ENCODE assay signal across 22 cellular contexts in the genomic region with DNA sequence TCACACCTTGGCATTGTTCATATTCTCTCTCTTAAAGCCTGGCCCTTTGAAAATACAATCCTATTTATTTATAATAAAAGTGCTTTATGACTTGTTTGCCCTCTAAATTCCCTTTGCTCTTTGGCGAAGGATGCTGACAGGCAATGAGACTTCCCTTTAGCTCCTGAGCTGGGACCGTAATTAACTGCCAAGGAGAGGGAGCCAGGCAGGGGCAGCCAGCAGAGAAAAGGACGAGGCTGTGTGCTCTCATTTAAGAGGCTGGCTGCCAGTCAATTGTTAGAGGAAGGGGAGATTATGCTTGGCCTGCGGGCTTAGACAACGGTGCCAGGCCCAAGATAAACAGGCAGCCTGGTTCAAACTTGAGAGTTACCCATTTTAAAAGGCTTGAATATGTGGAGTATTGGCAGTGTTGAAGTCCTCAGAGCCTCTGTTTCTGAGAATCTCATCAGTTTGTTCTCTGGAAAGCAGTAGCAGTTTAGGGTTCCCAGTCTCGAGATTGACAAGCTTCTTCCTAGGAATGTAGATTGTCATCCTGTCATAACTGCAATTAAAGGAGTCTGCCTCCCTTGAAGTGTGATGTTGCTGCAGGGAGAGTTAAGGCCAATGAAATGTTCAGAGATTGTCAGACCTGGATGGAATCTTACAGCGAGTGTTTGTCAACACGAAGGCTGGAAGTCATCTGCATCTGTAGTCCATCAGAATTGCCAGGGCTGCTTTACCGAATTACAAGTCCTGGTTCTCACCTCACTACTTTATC.
DNase-seq lines count a peak whose midpoint lies in the region; ATAC-seq and TF ChIP-seq lines count a peak whose summit lies in the region.
"Had no signal": no experiment of that assay in that cellular context is flagged by ENCODE, and none has a peak within 500 bp of the region (broad histone marks: within the 10 kb centered on the region; RNA-seq: fewer than 3 reads in every experiment).

No MANE protein-coding gene starts in this region.

- H3K79me2 ChIP-seq in hepatocyte, result no peaks in the 10 kb centered on the region

- DNase-seq in Right ventricle myocardium superior, result no peak
- DNase-seq in cardiac septum (ENCODE audit: low spot score), result no peak
- DNase-seq in NCI-H446 (lab: John Stamatoyannopoulos, UW), result peak; percentile 57 to 77
- peak; percentile 29 for DNase-seq in hepatocyte (ENCODE audit: low spot score)
- DNase-seq in aorta, result no peak
- DNase-seq in CD4-positive, alpha-beta memory T cell, result no peak
- DNase-seq in AML-193 (lab: John Stamatoyannopoulos, UW), result no peak
- DNase-seq: activated CD4-positive, alpha-beta T cell treated with anti-CD3 and anti-CD28 coated beads, Interleukin-2, amount 50 U/mL, for 1 hour; activated naive CD4-positive, alpha-beta T cell treated with anti-CD3 and anti-CD28 coated beads, Interleukin-2, amount 50 U/mL, for 16 hours; H7; kidney; NCI-H187; psoas muscle; RPMI8226; small intestine had no signal

- POLR2A ChIA-PET in CD4-positive, alpha-beta memory T cell (lab: Charles Lee; ENCODE audit: partially characterized antibody), result no interaction called here

- no peaks in the 10 kb centered on the region for H3K27me3 Mint-ChIP-seq in CD4-positive, alpha-beta memory T cell
- H3K27me3 Mint-ChIP-seq: stimulated activated memory B cell treated with anti-CD40 and anti-IgM and Interleukin-4, amounts not matched to agents 10 μg/mL and 1 μg/mL and 100 μg/mL, for 72 hours had no signal

- no peaks in the 10 kb centered on the region for H4K20me1 ChIP-seq in hepatocyte (ENCODE audit: insufficient read depth, poor library complexity, severe bottlenecking)

- H3K9me2 ChIP-seq in hepatocyte (replicated peaks; ENCODE audit: insufficient read depth), result no peaks in the 10 kb centered on the region

- H3K9me3 ChIP-seq in hepatocyte (ENCODE audit: low read depth), result no peaks in the 10 kb centered on the region
- no peaks in the 10 kb centered on the region for H3K9me3 ChIP-seq in aorta (ENCODE audit: control insufficient read depth, low read length)
- H3K9me3 ChIP-seq in CD4-positive, alpha-beta memory T cell (ENCODE audit: control insufficient read depth in 1 of 2, low read length in 2 of 2), result no peaks in the 10 kb centered on the region
- H3K9me3 ChIP-seq: neutrophil, psoas muscle, suprapubic skin had no signal

- H3K27me3 ChIP-seq in hepatocyte (no peaks in the 10 kb centered on the region), aorta (ENCODE audit: control insufficient read depth in 1 of 2, insufficient read depth in 2 of 2, low read length in 1 of 2) (no peaks in the 10 kb centered on the region)
- H3K27me3 ChIP-seq in CD4-positive, alpha-beta memory T cell (ENCODE audit: insufficient read depth, low read length), result no peaks in the 10 kb centered on the region
- H3K27me3 ChIP-seq: cardiac muscle cell, neutrophil, suprapubic skin had no signal

- no peak overlapping the region for H3K27ac Mint-ChIP-seq in CD4-positive, alpha-beta memory T cell
- H3K27ac Mint-ChIP-seq: activated T-helper 1 cell treated with anti-CD3 and anti-CD28 coated beads, Interleukin-12 subunit alpha, Interleukin-12 subunit beta, Interleukin-2, Interleukin-4 antibody, amounts not matched to agents 30 ng/mL and 10 ng/mL and 1 ng/mL, durations not matched to agents 14 hours and 24 hours and 36 hours; stimulated activated memory B cell treated with anti-CD40 and anti-IgM and Interleukin-4, amounts not matched to agents 10 μg/mL and 1 μg/mL and 100 μg/mL, for 72 hours; T-helper 2 cell treated with Interferon-gamma antibody and Interleukin-4, amounts not matched to agents 5 μg/mL and 100 μg/mL, for 36 hours had no signal

- H3K9me3 Mint-ChIP-seq in CD4-positive, alpha-beta memory T cell, result peaks cover 0 to 4% (median 0%) of the 10 kb centered on the region in 8 donors
- H3K9me3 Mint-ChIP-seq: activated T-helper 1 cell treated with anti-CD3 and anti-CD28 coated beads, Interleukin-12 subunit alpha, Interleukin-12 subunit beta, Interleukin-2, Interleukin-4 antibody, amounts not matched to agents 30 ng/mL and 10 ng/mL and 1 ng/mL, durations not matched to agents 14 hours and 24 hours and 36 hours; stimulated activated memory B cell treated with anti-CD40 and anti-IgM and Interleukin-4, amounts not matched to agents 10 μg/mL and 1 μg/mL and 100 μg/mL, for 72 hours; T-helper 2 cell treated with Interferon-gamma antibody and Interleukin-4, amounts not matched to agents 5 μg/mL and 100 μg/mL, for 36 hours had no signal

- H3K36me3 Mint-ChIP-seq in CD4-positive, alpha-beta memory T cell, result no peaks in the 10 kb centered on the region
- H3K36me3 Mint-ChIP-seq: stimulated activated memory B cell treated with anti-CD40 and anti-IgM and Interleukin-4, amounts not matched to agents 10 μg/mL and 1 μg/mL and 100 μg/mL, for 72 hours had no signal

- H3K4me2 ChIP-seq in hepatocyte, result no peak overlapping the region
- H3K4me2 ChIP-seq: KMS-11 had no signal

- H3K4me3 Mint-ChIP-seq in CD4-positive, alpha-beta memory T cell, result no peak overlapping the region
- H3K4me3 Mint-ChIP-seq: activated T-helper 1 cell treated with anti-CD3 and anti-CD28 coated beads, Interleukin-12 subunit alpha, Interleukin-12 subunit beta, Interleukin-2, Interleukin-4 antibody, amounts not matched to agents 30 ng/mL and 10 ng/mL and 1 ng/mL, durations not matched to agents 14 hours and 24 hours and 36 hours; stimulated activated memory B cell treated with anti-CD40 and anti-IgM and Interleukin-4, amounts not matched to agents 10 μg/mL and 1 μg/mL and 100 μg/mL, for 72 hours; T-helper 2 cell treated with Interferon-gamma antibody and Interleukin-4, amounts not matched to agents 5 μg/mL and 100 μg/mL, for 36 hours had no signal

- H3K4me1 ChIP-seq in hepatocyte (ENCODE audit: insufficient read depth), result no peaks in the 10 kb centered on the region
- peaks cover 1 to 6% of the 10 kb centered on the region in 2 donors for H3K4me1 ChIP-seq in aorta (ENCODE audit: control insufficient read depth in 1 of 2, insufficient read depth in 2 of 2, low read length in 2 of 2)
- no peaks in the 10 kb centered on the region for H3K4me1 ChIP-seq in CD4-positive, alpha-beta memory T cell (ENCODE audit: insufficient read depth, low read length)
- H3K4me1 ChIP-seq: psoas muscle, suprapubic skin had no signal

- no peak overlapping the region for H2AFZ ChIP-seq in hepatocyte

- H3K36me3 ChIP-seq in hepatocyte (replicated peaks; ENCODE audit: insufficient read depth, low read depth) (no peaks in the 10 kb centered on the region), aorta (ENCODE audit: control insufficient read depth in 1 of 2, insufficient read depth in 2 of 2, low read length in 1 of 2) (no peaks in the 10 kb centered on the region)
- no peaks in the 10 kb centered on the region for H3K36me3 ChIP-seq in CD4-positive, alpha-beta memory T cell (ENCODE audit: insufficient read depth, low read length)
- H3K36me3 ChIP-seq: cardiac muscle cell, neutrophil, suprapubic skin had no signal

- H3K27ac ChIP-seq in hepatocyte (no peak overlapping the region), aorta (ENCODE audit: low read depth in 1 of 2, low read length in 2 of 2) (no peak overlapping the region)
- H3K27ac ChIP-seq in CD4-positive, alpha-beta memory T cell (ENCODE audit: low read depth, low read length), result no peak overlapping the region
- H3K27ac ChIP-seq: cardiac muscle cell, KMS-11, neutrophil, psoas muscle, suprapubic skin had no signal

- WGBS in hepatocyte (ENCODE audit: low lambda C conversion rate, missing lambda C conversion rate), result 47% methylated on average over 9 of the region's 9 CpGs
- WGBS in aorta, 2 donors, result 8 to 10% methylated on average over 9 of the region's 9 CpGs

- ATAC-seq in Right ventricle myocardium superior (ENCODE audit: poor library complexity) (peak; percentile 55), aorta (ENCODE audit: low FRiP score) (peak; percentile 24)
- ATAC-seq: psoas muscle; stimulated activated memory B cell treated with anti-CD40 and anti-IgM and Interleukin-4, amounts not matched to agents 10 μg/mL and 1 μg/mL and 100 μg/mL, for 72 hours had no signal

- H3K4me3 ChIP-seq in hepatocyte (no peak overlapping the region), aorta (ENCODE audit: low read length in 2 of 2) (no peak overlapping the region)
- no peak overlapping the region for H3K4me3 ChIP-seq in CD4-positive, alpha-beta memory T cell (ENCODE audit: low read length in 2 of 2)
- H3K4me3 ChIP-seq: cardiac muscle cell, psoas muscle, suprapubic skin had no signal

- no peaks in the 10 kb centered on the region for H3K4me1 Mint-ChIP-seq in CD4-positive, alpha-beta memory T cell
- H3K4me1 Mint-ChIP-seq: stimulated activated memory B cell treated with anti-CD40 and anti-IgM and Interleukin-4, amounts not matched to agents 10 μg/mL and 1 μg/mL and 100 μg/mL, for 72 hours had no signal

- TF ChIP-seq CTCF in hepatocyte (IDR thresholded peaks at IDR 0.05; ENCODE audit: poor library complexity), result no peak

- CTCF ChIA-PET in CD4-positive, alpha-beta memory T cell (lab: Charles Lee; ENCODE audit: partially characterized antibody), result no interaction called here

- intact Hi-C loops in Right ventricle myocardium superior (cut with DNase I), result no loop called here
- intact Hi-C loops in cardiac septum (cut with DNase I), result no loop called here
- intact Hi-C loops in aorta (cut with DNase I), result no loop called here
- intact Hi-C loops in CD4-positive, alpha-beta memory T cell (cut with micrococcal nuclease), result no loop called here

Comparison
In these comparisons a context has a peak if more than half of its experiments do, and no peak if none do; other contexts are left out.
1. DNase-seq: peak in NCI-H446 (2 of 2) and hepatocyte (single experiment); none in Right ventricle myocardium superior (single experiment), cardiac septum (single experiment), aorta (0 of 2), CD4-positive, alpha-beta memory T cell (0 of 5) and AML-193 (0 of 2).